ENCODE assay signal across 7 cellular contexts in genomic region chr11:94932072-94932471, GRCh38. TPM values are rescaled to one million over a fixed set of nuclear protein-coding genes. Genes with fewer than 3 reads are reported as not detected.
DNase-seq lines count a peak whose midpoint lies in the region; ATAC-seq, FAIRE-seq and TF ChIP-seq lines count a peak whose summit lies in the region.
"Not testable (repeated sequence)": the region's sequence is repeated elsewhere in the genome, so short reads cannot be mapped to it uniquely, and the experiment has no call there.

No MANE protein-coding gene starts in this region.

- peak overlapping the region; percentile 75 for H2BK120ac ChIP-seq in IMR-90 (ENCODE audit: low read depth, low read length)

- H4K20me1 ChIP-seq in GM23248 (ENCODE audit: insufficient read depth); IMR-90 (ENCODE audit: insufficient read depth, low read length); astrocyte (ENCODE audit: insufficient read depth, low read length); smooth muscle cell (ENCODE audit: low read depth): not testable (repeated sequence)

- H3K4ac ChIP-seq in IMR-90 (ENCODE audit: low read depth, low read length): peak overlapping the region; percentile 87; the same call in 1 of the 2 replicates

- TF ChIP-seq RAD21 in IMR-90 (IDR thresholded peaks at IDR 0.05; ENCODE audit: low read length): not testable (repeated sequence)

- not testable (repeated sequence) for H3K36me3 Mint-ChIP-seq in astrocyte (ENCODE audit: low read depth, unreplicated experiment); endothelial cell (ENCODE audit: low read depth, unreplicated experiment); glutamatergic neuron (ENCODE audit: unreplicated experiment); neural crest cell (ENCODE audit: low read depth)

- H3K4me3 ChIP-seq in GM23248; IMR-90 (ENCODE audit: insufficient read depth, low read depth, low read length); astrocyte (ENCODE audit: insufficient read depth, low read depth, low read length); smooth muscle cell: not testable (repeated sequence)

- H3K4me1 Mint-ChIP-seq in astrocyte (ENCODE audit: low read depth, unreplicated experiment) (peaks cover 26% of the 10 kb centered on the region), endothelial cell (ENCODE audit: unreplicated experiment) (peaks cover 78% of the 10 kb centered on the region), glutamatergic neuron (ENCODE audit: low read depth, unreplicated experiment) (peaks cover 33% of the 10 kb centered on the region), neural crest cell (peaks cover 58% of the 10 kb centered on the region)

- H3K9me3 ChIP-seq in GM23248 (ENCODE audit: low read depth); IMR-90 (ENCODE audit: control insufficient read depth, insufficient read depth, low read length); astrocyte (ENCODE audit: insufficient read depth, low read depth, low read length); smooth muscle cell (replicated peaks; ENCODE audit: low read depth): not testable (repeated sequence)

- not testable (repeated sequence) for H3K4me3 Mint-ChIP-seq in astrocyte (ENCODE audit: unreplicated experiment); endothelial cell (ENCODE audit: unreplicated experiment); glutamatergic neuron (ENCODE audit: unreplicated experiment); neural crest cell

- not testable (repeated sequence) for H3K79me2 ChIP-seq in GM23248 (ENCODE audit: insufficient read depth); astrocyte (ENCODE audit: insufficient read depth, low read length); smooth muscle cell (ENCODE audit: low read depth)

- not testable (repeated sequence) for TF ChIP-seq POLR2A in IMR-90 (IDR thresholded peaks at IDR 0.05; ENCODE audit: low read depth, low read length)

- H3F3A ChIP-seq in GM23248 (ENCODE audit: insufficient read depth) (peaks cover 30% of the 10 kb centered on the region), smooth muscle cell (ENCODE audit: low read depth) (peaks cover 12% of the 10 kb centered on the region)

- not testable (repeated sequence) for H3K9me2 ChIP-seq in GM23248 (ENCODE audit: insufficient read depth)

- not testable (repeated sequence) for H3K14ac ChIP-seq in IMR-90 (replicated peaks; ENCODE audit: low read depth, low read length)

- peaks cover 49% of the 10 kb centered on the region for H3K4me1 ChIP-seq in GM23248 (ENCODE audit: insufficient read depth)
- peaks cover 35% of the 10 kb centered on the region for H3K4me1 ChIP-seq in IMR-90 (ENCODE audit: control insufficient read depth, insufficient read depth, low read length)
- H3K4me1 ChIP-seq in astrocyte (ENCODE audit: insufficient read depth, low read length): peaks cover 46% of the 10 kb centered on the region
- peaks cover 15% of the 10 kb centered on the region for H3K4me1 ChIP-seq in smooth muscle cell (ENCODE audit: low read depth)

- DNase-seq in GM23248; IMR-90; astrocyte (ENCODE audit: low read depth); endothelial cell (ENCODE audit: low spot score); glutamatergic neuron; neural crest cell (ENCODE audit: low read depth, low spot score); smooth muscle cell (lab: John Stamatoyannopoulos, UW; ENCODE audit: unreplicated experiment): not testable (repeated sequence)

- peak overlapping the region; percentile 94 for H2BK20ac ChIP-seq in IMR-90 (ENCODE audit: low read depth, low read length)

- dilution Hi-C loops in IMR-90 (cut with HindIII; ENCODE audit: low sequenced_read_pairs, unreplicated experiment): not testable (repeated sequence)

- H2AK9ac ChIP-seq in IMR-90 (replicated peaks; ENCODE audit: low read depth, low read length, poor library complexity): not testable (repeated sequence)

- not testable (repeated sequence) for BruUV-seq in IMR-90 (replicated peaks; lab: Mats Ljungman, UMichigan)

- not testable (repeated sequence) for FAIRE-seq in astrocyte (lab: Jason Lieb, UNC)

- H4K91ac ChIP-seq in IMR-90 (ENCODE audit: insufficient read depth, low read depth, low read length): peak overlapping the region; percentile 38; the same call in 1 of the 2 replicates

- CTCF ChIA-PET in IMR-90 (lab: Yijun Ruan, JAX): not testable (repeated sequence)

- H2AK5ac ChIP-seq in IMR-90 (ENCODE audit: low read depth, low read length): peak overlapping the region; percentile 85

- POLR2A ChIA-PET in IMR-90 (lab: Charles Lee; ENCODE audit: unreplicated experiment): not testable (repeated sequence)

- H3K79me1 ChIP-seq in IMR-90 (ENCODE audit: low read depth in 1 of 2, low read length in 2 of 2): peaks cover 0 to 16% of the 10 kb centered on the region in 2 experiments; a peak in 2 of 4 replicates

- peak overlapping the region; percentile 91; the same call in 1 of the 3 replicates for H2BK15ac ChIP-seq in IMR-90 (ENCODE audit: low read depth, low read length)

- not testable (repeated sequence) for H3K9ac ChIP-seq in GM23248; IMR-90 (ENCODE audit: low read depth, low read length); astrocyte (ENCODE audit: low read length); smooth muscle cell (ENCODE audit: low read depth)

- H3K27ac ChIP-seq in GM23248 (peak overlapping the region; percentile 91), astrocyte (ENCODE audit: low read depth, low read length) (peak overlapping the region; percentile 92), smooth muscle cell (ENCODE audit: low read depth) (peak overlapping the region; percentile 89)
- H3K27ac ChIP-seq in IMR-90 (ENCODE audit: insufficient read depth, low read length): not testable (repeated sequence)

- H3K56ac ChIP-seq in IMR-90 (ENCODE audit: extremely low read depth, insufficient read depth, low read length): not testable (repeated sequence)

- H3K18ac ChIP-seq in IMR-90 (ENCODE audit: low read depth, low read length): peak overlapping the region; percentile 94; the same call in 1 of the 2 replicates

- peak overlapping the region; percentile 31; the same call in 1 of the 2 replicates for H4K5ac ChIP-seq in IMR-90 (ENCODE audit: low read depth, low read length)

- not testable (repeated sequence) for TF ChIP-seq CTCF in IMR-90 (conservative IDR thresholded peaks at IDR 0.05; ENCODE audit: low read depth, low read length); astrocyte (IDR thresholded peaks at IDR 0.05; ENCODE audit: insufficient read depth, low read depth, low read length); endothelial cell (IDR thresholded peaks at IDR 0.05; ENCODE audit: unreplicated experiment); glutamatergic neuron (IDR thresholded peaks at IDR 0.05; ENCODE audit: partially characterized antibody, unreplicated experiment); neural crest cell (conservative IDR thresholded peaks at IDR 0.05); smooth muscle cell (IDR thresholded peaks at IDR 0.05; ENCODE audit: borderline replicate concordance, insufficient read depth, poor library complexity, severe bottlenecking)

- peak overlapping the region; percentile 5 to 41; a peak in 2 of 4 replicates for H4K8ac ChIP-seq in IMR-90 (ENCODE audit: low read depth in 2 of 2, low read length in 2 of 2)

- H3K4me2 ChIP-seq in GM23248 (ENCODE audit: unreplicated experiment); IMR-90 (ENCODE audit: low read depth, low read length); astrocyte (ENCODE audit: low read length); smooth muscle cell: not testable (repeated sequence)

- H3K27me3 Mint-ChIP-seq in astrocyte (ENCODE audit: low read depth, unreplicated experiment); endothelial cell (ENCODE audit: unreplicated experiment); neural crest cell (ENCODE audit: low read depth): not testable (repeated sequence)
- H3K27me3 Mint-ChIP-seq in glutamatergic neuron (ENCODE audit: unreplicated experiment): peaks cover 14% of the 10 kb centered on the region

- H3K27me3 ChIP-seq in GM23248 (replicated peaks; ENCODE audit: insufficient read depth); IMR-90 (ENCODE audit: control insufficient read depth, insufficient read depth, low read length); astrocyte (ENCODE audit: insufficient read depth, low read length); smooth muscle cell (ENCODE audit: low read depth): not testable (repeated sequence)

- H3K23ac ChIP-seq in IMR-90 (ENCODE audit: low read depth, low read length): peak overlapping the region; percentile 28; the same call in 1 of the 2 replicates

- H2AFZ ChIP-seq in GM23248; IMR-90 (replicated peaks; ENCODE audit: low read length, poor library complexity); astrocyte (ENCODE audit: low read depth, low read length); smooth muscle cell (ENCODE audit: low read depth): not testable (repeated sequence)

- not testable (repeated sequence) for H3K27ac Mint-ChIP-seq in astrocyte (ENCODE audit: unreplicated experiment)
- H3K27ac Mint-ChIP-seq in endothelial cell (ENCODE audit: unreplicated experiment): peak overlapping the region; percentile 73
- H3K27ac Mint-ChIP-seq in glutamatergic neuron (ENCODE audit: unreplicated experiment): peak overlapping the region; percentile 69
- H3K27ac Mint-ChIP-seq in neural crest cell (ENCODE audit: unreplicated experiment): peak overlapping the region; percentile 29

- peak overlapping the region; percentile 48 for H2BK5ac ChIP-seq in IMR-90 (ENCODE audit: low read depth, low read length, poor library complexity, severe bottlenecking)

- not testable (repeated sequence) for H3K36me3 ChIP-seq in GM23248 (ENCODE audit: low read depth); IMR-90 (ENCODE audit: control insufficient read depth, insufficient read depth, low read length); astrocyte (ENCODE audit: insufficient read depth, low read length); smooth muscle cell (ENCODE audit: low read depth)

- not testable (repeated sequence) for H3K9me3 Mint-ChIP-seq in astrocyte (ENCODE audit: unreplicated experiment); endothelial cell (ENCODE audit: unreplicated experiment); glutamatergic neuron (ENCODE audit: unreplicated experiment); neural crest cell

- not testable (repeated sequence) for ATAC-seq in IMR-90 (ENCODE audit: low read depth)

- peaks cover 38% of the 10 kb centered on the region for H3K9me1 ChIP-seq in IMR-90 (ENCODE audit: insufficient read depth, low read length)

- intact Hi-C loops in IMR-90 (cut with micrococcal nuclease): not testable (repeated sequence)

- in situ Hi-C loops in GM23248 (cut with MboI): not testable (repeated sequence)
- in situ Hi-C loops in IMR-90 (cut with MboI; ENCODE audit: low sequenced_read_pairs): loop anchor here (25.0 kb wide), 1 partner anchor 795 kb away; the partner anchor contains the start of gene PANX1

RNA-seq across cellular contexts. Expression of gene CWC15, which starts 41.3 kb away (rescaled TPM):
- 26.7 and 30.4 TPM in 2 replicates for total RNA-seq in GM23248 (2014; rRNA removed; shearing (Covaris generic))
- 70.3 and 76.6 TPM in 2 replicates for polyA plus RNA-seq in GM23248 (2016; fragmentation: Nextera tagmentation; extraction: Ambion mirVana)
- 48.6 and 70.0 TPM in 2 replicates for total RNA-seq in IMR-90 (2012; rRNA removed)
- polyA plus RNA-seq in IMR-90 (2012; rRNA removed): 34.7 and 38.4 TPM in 2 replicates
- 7.5 and 12.7 TPM in 2 replicates for polyA plus RNA-seq in IMR-90 (2012; cell fraction: cytosol; rRNA removed)
- polyA plus RNA-seq in IMR-90 (2012; cell fraction: nucleus; rRNA removed; ENCODE audit: low replicate concordance): 3.1 and 31.3 TPM in 2 replicates
- total RNA-seq in astrocyte: 53.5 and 59.2 TPM in 2 replicates
- total RNA-seq in endothelial cell (ENCODE audit: unreplicated experiment): 84.1 TPM
- total RNA-seq in glutamatergic neuron (ENCODE audit: unreplicated experiment): 65.1 TPM
- 80.2 and 88.0 TPM in 2 replicates for total RNA-seq in neural crest cell
- 64.1 and 80.7 TPM in 2 replicates for total RNA-seq in smooth muscle cell
- polyA plus RNA-seq in smooth muscle cell: 70.0 and 70.2 TPM in 2 replicates

RNA-seq across cellular contexts. Expression of gene KDM4D, which starts 41.4 kb away (rescaled TPM):
- 0.43 and 1.4 TPM in 2 replicates for total RNA-seq in GM23248 (2014; rRNA removed; shearing (Covaris generic))
- polyA plus RNA-seq in GM23248 (2016; fragmentation: Nextera tagmentation; extraction: Ambion mirVana) (0.45 and 0.71 TPM in 2 replicates), IMR-90 (2012; rRNA removed) (0.99 and 1.1 TPM in 2 replicates), smooth muscle cell (0.54 and 1.4 TPM in 2 replicates)
- total RNA-seq in IMR-90 (2012; rRNA removed) (0.90 and 1.1 TPM in 2 replicates), astrocyte (0.72 and 0.93 TPM in 2 replicates), endothelial cell (ENCODE audit: unreplicated experiment) (1.8 TPM), glutamatergic neuron (ENCODE audit: unreplicated experiment) (1.3 TPM), neural crest cell (3.1 and 3.2 TPM in 2 replicates), smooth muscle cell (0.63 and 0.94 TPM in 2 replicates)
- polyA plus RNA-seq in IMR-90 (2012; cell fraction: cytosol; rRNA removed): 0.40 and 0.84 TPM in 2 replicates
- polyA plus RNA-seq in IMR-90 (2012; cell fraction: nucleus; rRNA removed; ENCODE audit: low replicate concordance): 0.45 and 0.65 TPM in 2 replicates
